ENCODE assay signal across 11 cellular contexts in the genomic region with DNA sequence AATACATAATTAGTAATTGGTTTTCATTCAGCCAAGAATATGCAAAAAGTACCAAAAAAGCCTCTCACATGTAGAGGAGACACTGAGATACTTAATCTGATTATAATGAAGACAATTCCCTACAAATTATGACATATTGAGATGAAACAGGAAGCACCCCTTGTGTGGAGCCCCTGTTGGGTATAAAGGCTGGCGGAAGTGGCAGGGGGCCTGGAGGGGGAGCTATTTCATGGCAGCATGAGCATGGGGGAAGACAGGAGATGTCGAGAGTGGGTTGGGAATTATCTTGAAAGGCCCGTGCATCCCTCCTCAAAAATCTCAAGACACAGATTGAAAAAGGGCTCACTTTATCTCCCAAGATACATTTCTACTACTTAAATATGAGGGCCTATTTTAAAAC.
DNase-seq lines count a peak whose midpoint lies in the region; ATAC-seq and TF ChIP-seq lines count a peak whose summit lies in the region.
"Had no signal": no experiment of that assay in that cellular context is flagged by ENCODE, and none has a peak within 500 bp of the region (broad histone marks: within the 10 kb centered on the region; RNA-seq: fewer than 3 reads in every experiment).

No MANE protein-coding gene starts in this region.

- H4K8ac ChIP-seq in trophoblast cell (ENCODE audit: low read depth, low read length), result peak overlapping the region; percentile 1

- H3K9me2 ChIP-seq in SK-N-SH (no peaks in the 10 kb centered on the region), OCI-LY1 (ENCODE audit: low read depth, low read length) (no peaks in the 10 kb centered on the region)

- no peaks in the 10 kb centered on the region for H3K36me3 Mint-ChIP-seq in chondrocyte (ENCODE audit: low read depth)

- CTCF ChIA-PET in SK-N-SH (lab: Yijun Ruan, JAX), result no interaction called here
- CTCF ChIA-PET in HEK293T (lab: Yijun Ruan, JAX), result interaction anchor here (1.1 to 1.9 kb wide), 4 partner anchors 9 to 13 kb away, joined by 4 to 7 read pairs (median 4); no protein-coding TSS in a partner anchor

- no peak for TF ChIP-seq EP300 in SK-N-SH (IDR thresholded peaks at IDR 0.05; ENCODE audit: borderline replicate concordance in 1 of 2, low read depth in 1 of 2, low read length in 1 of 2)

- H3K4me1 ChIP-seq in SK-N-SH (ENCODE audit: control insufficient read depth in 1 of 2, insufficient read depth in 2 of 2, low read depth in 1 of 2, low read length in 1 of 2) (peaks cover 36 to 57% of the 10 kb centered on the region in 2 experiments), OCI-LY1 (ENCODE audit: insufficient read depth, low read length, severe bottlenecking) (peaks cover 33% of the 10 kb centered on the region), trophoblast cell (ENCODE audit: control insufficient read depth in 1 of 2, insufficient read depth in 2 of 2, low read length in 2 of 2) (peaks cover 21 to 40% of the 10 kb centered on the region in 2 experiments)

- intact Hi-C loops in left colon (cut with DNase I, micrococcal nuclease), result no loop called here

- H3K4me3 Mint-ChIP-seq in chondrocyte (ENCODE audit: unreplicated experiment), result no peak overlapping the region

- H3K79me2 ChIP-seq in SK-N-SH (ENCODE audit: insufficient read depth) (peaks cover 62% of the 10 kb centered on the region; the same call in 1 of the 2 replicates), OCI-LY1 (ENCODE audit: insufficient read depth, low read length) (no peaks in the 10 kb centered on the region), trophoblast cell (ENCODE audit: control insufficient read depth, insufficient read depth, low read length, poor library complexity) (peaks cover 10% of the 10 kb centered on the region)

- TF ChIP-seq CTCF in SK-N-SH (IDR thresholded peaks at IDR 0.05), result peak; percentile 40; the same call in 1 of the 2 replicates
- peak; percentile 28; the same call in 1 of the 2 replicates for TF ChIP-seq CTCF in OCI-LY1 (IDR thresholded peaks at IDR 0.05; ENCODE audit: low read length)
- no peak for TF ChIP-seq CTCF in chondrocyte (IDR thresholded peaks at IDR 0.05)

- H3K9ac ChIP-seq in SK-N-SH (no peak overlapping the region; the same call in 1 of the 2 replicates), OCI-LY1 (ENCODE audit: low read length) (no peak overlapping the region), trophoblast cell (ENCODE audit: low read length) (no peak overlapping the region)

- peaks cover 18% of the 10 kb centered on the region for H3K79me1 ChIP-seq in trophoblast cell (ENCODE audit: low read length)

- no peak overlapping the region for H4K12ac ChIP-seq in trophoblast cell (ENCODE audit: low read depth, low read length)

- no peak overlapping the region; a peak in 1 of 4 replicates for H3K4me3 ChIP-seq in SK-N-SH (ENCODE audit: low read depth in 2 of 2, low read length in 1 of 2)
- H3K4me3 ChIP-seq in OCI-LY1 (ENCODE audit: low read depth, low read length, poor library complexity, severe bottlenecking), result no peak overlapping the region
- H3K4me3 ChIP-seq in trophoblast cell (ENCODE audit: low read depth, low read length), result no peak overlapping the region

- no peak overlapping the region for H3K18ac ChIP-seq in trophoblast cell (ENCODE audit: low read length)

- H2BK5ac ChIP-seq in trophoblast cell (ENCODE audit: low read depth, low read length, poor library complexity), result peak overlapping the region; percentile 31

- no peak overlapping the region for H3K4ac ChIP-seq in trophoblast cell (ENCODE audit: low read depth, low read length)

- H3K23ac ChIP-seq in trophoblast cell (ENCODE audit: low read length), result no peak overlapping the region

- H3K27me3 ChIP-seq in SK-N-SH (ENCODE audit: insufficient read depth), result no peaks in the 10 kb centered on the region
- H3K27me3 ChIP-seq in OCI-LY1 (ENCODE audit: insufficient read depth, low read length), result no peaks in the 10 kb centered on the region
- no peaks in the 10 kb centered on the region for H3K27me3 ChIP-seq in trophoblast cell (ENCODE audit: insufficient read depth, low read length)

- H3K9me3 ChIP-seq in SK-N-SH (no peaks in the 10 kb centered on the region), OCI-LY1 (ENCODE audit: low read length) (no peaks in the 10 kb centered on the region), trophoblast cell (ENCODE audit: insufficient read depth, low read depth, low read length) (no peaks in the 10 kb centered on the region)

- no peaks in the 10 kb centered on the region for H3K27me3 Mint-ChIP-seq in chondrocyte (ENCODE audit: low read depth)

- H3F3A ChIP-seq in SK-N-SH (replicated peaks; ENCODE audit: insufficient read depth) (peaks cover 45% of the 10 kb centered on the region), OCI-LY1 (ENCODE audit: insufficient read depth, low read length) (no peaks in the 10 kb centered on the region)

- no peak for TF ChIP-seq RAD21 in SK-N-SH (IDR thresholded peaks at IDR 0.05; ENCODE audit: low read length)

- H3K4me2 ChIP-seq in SK-N-SH (peak overlapping the region; percentile 53; the same call in 1 of the 2 replicates), OCI-LY1 (ENCODE audit: low read length) (no peak overlapping the region), trophoblast cell (ENCODE audit: low read length) (no peak overlapping the region)

- H2BK12ac ChIP-seq in trophoblast cell (ENCODE audit: low read length), result peak overlapping the region; percentile 27

- peak overlapping the region; percentile 55 for H4K91ac ChIP-seq in trophoblast cell (ENCODE audit: low read depth, low read length)

- POLR2A ChIA-PET in SK-N-SH (lab: Yijun Ruan, JAX), result no interaction called here
- POLR2A ChIA-PET in HEK293T (lab: Yijun Ruan, JAX), result no interaction called here

- 64% methylated on average over 3 of the region's 3 CpGs for WGBS in SK-N-SH (ENCODE audit: low lambda C conversion rate)
- no CpG with 5 or more reads among the region's 3 CpGs for WGBS in trophoblast cell (ENCODE audit: extremely low coverage, insufficient coverage, insufficient read length)

- H3K9me3 Mint-ChIP-seq in chondrocyte (ENCODE audit: low read depth), result no peaks in the 10 kb centered on the region

- H3K27ac Mint-ChIP-seq in chondrocyte (ENCODE audit: unreplicated experiment), result peak overlapping the region; percentile 5

- DNase-seq in SK-N-SH, result no peak
- no peak for DNase-seq in chondrocyte (ENCODE audit: low spot score)
- no peak for DNase-seq in trophoblast cell
- no peak for DNase-seq in HEK293T (ENCODE audit: extremely low spot score)
- DNase-seq in left colon, result no peak
- DNase-seq: activated CD4-positive, alpha-beta T cell treated with anti-CD3 and anti-CD28 coated beads for 48 hours; NCI-H1092 had no signal

- H2AFZ ChIP-seq in SK-N-SH (ENCODE audit: low read depth), result no peak overlapping the region
- H2AFZ ChIP-seq in OCI-LY1 (ENCODE audit: low read length), result no peak overlapping the region
- no peak overlapping the region for H2AFZ ChIP-seq in trophoblast cell (ENCODE audit: insufficient read depth, low read length, poor library complexity)

- H3K36me3 ChIP-seq in SK-N-SH (replicated peaks in 1 of 2; ENCODE audit: control insufficient read depth in 1 of 2, insufficient read depth in 2 of 2, low read length in 1 of 2) (no peaks in the 10 kb centered on the region), OCI-LY1 (ENCODE audit: insufficient read depth, low read length) (no peaks in the 10 kb centered on the region), trophoblast cell (ENCODE audit: control insufficient read depth in 1 of 2, insufficient read depth in 2 of 2, low read length in 2 of 2) (peaks cover 0 to 2% of the 10 kb centered on the region in 2 experiments)

- H3K27ac ChIP-seq in SK-N-SH (ENCODE audit: low read depth in 2 of 2, low read length in 1 of 2) (peak overlapping the region; percentile 71 to 89), OCI-LY1 (ENCODE audit: low read depth, low read length, poor library complexity, severe bottlenecking) (no peak overlapping the region), trophoblast cell (ENCODE audit: low read depth, low read length) (peak overlapping the region; percentile 87)
- H3K27ac ChIP-seq: 22Rv1 had no signal

- H4K20me1 ChIP-seq in SK-N-SH (ENCODE audit: insufficient read depth), result no peaks in the 10 kb centered on the region; the same call in 1 of the 2 replicates
- no peaks in the 10 kb centered on the region for H4K20me1 ChIP-seq in OCI-LY1 (ENCODE audit: insufficient read depth, low read length)

- H2BK120ac ChIP-seq in trophoblast cell (ENCODE audit: insufficient read depth, low read length, poor library complexity), result peak overlapping the region; percentile 61

- peaks cover 58% of the 10 kb centered on the region for H3K4me1 Mint-ChIP-seq in chondrocyte (ENCODE audit: low read depth)

- H3K14ac ChIP-seq in trophoblast cell (ENCODE audit: low read length), result no peak overlapping the region

- ATAC-seq in SK-N-SH treated with all-trans-retinoic acid at 6 μM for 48 hours (no peak), HG03280 (IDR thresholded peaks at IDR 0.05; ENCODE audit: unreplicated experiment) (no peak), left colon (no peak)

- H2AK5ac ChIP-seq in trophoblast cell (ENCODE audit: low read length), result no peak overlapping the region

TF ChIP-seq in SK-N-SH, 30 proteins besides CTCF, POLR2A, EP300 and RAD21:
- TF ChIP-seq RFX5 (IDR thresholded peaks at IDR 0.05; ENCODE audit: low read length) (no peak), RCOR1 (IDR thresholded peaks at IDR 0.05; ENCODE audit: low read length) (no peak)

TF ChIP-seq in SK-N-SH treated with all-trans-retinoic acid at 6 μM for 48 hours, 23 proteins besides CTCF, POLR2A, EP300 and RAD21 (continues in another document):
- TF ChIP-seq, protein P1, sequence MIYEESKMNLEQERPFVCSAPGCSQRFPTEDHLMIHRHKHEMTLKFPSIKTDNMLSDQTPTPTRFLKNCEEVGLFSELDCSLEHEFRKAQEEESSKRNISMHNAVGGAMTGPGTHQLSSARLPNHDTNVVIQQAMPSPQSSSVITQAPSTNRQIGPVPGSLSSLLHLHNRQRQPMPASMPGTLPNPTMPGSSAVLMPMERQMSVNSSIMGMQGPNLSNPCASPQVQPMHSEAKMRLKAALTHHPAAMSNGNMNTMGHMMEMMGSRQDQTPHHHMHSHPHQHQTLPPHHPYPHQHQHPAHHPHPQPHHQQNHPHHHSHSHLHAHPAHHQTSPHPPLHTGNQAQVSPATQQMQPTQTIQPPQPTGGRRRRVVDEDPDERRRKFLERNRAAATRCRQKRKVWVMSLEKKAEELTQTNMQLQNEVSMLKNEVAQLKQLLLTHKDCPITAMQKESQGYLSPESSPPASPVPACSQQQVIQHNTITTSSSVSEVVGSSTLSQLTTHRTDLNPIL (CRISPR knock-in tag; IDR thresholded peaks at IDR 0.05; ENCODE audit: low read depth), result no peak

TF ChIP-seq in HEK293T, 16 proteins besides CTCF, POLR2A, EP300 and RAD21 (continues in another document):
- TF ChIP-seq ZNF384 (IDR thresholded peaks at IDR 0.05), result no peak
- no peak for TF ChIP-seq BHLHE40 (IDR thresholded peaks at IDR 0.05; ENCODE audit: borderline replicate concordance)
- no peak for TF ChIP-seq L3MBTL2 (conservative IDR thresholded peaks at IDR 0.05)
- no peak for TF ChIP-seq CTBP1 (IDR thresholded peaks at IDR 0.05; ENCODE audit: borderline replicate concordance)
- TF ChIP-seq FOXM1 (IDR thresholded peaks at IDR 0.05; ENCODE audit: borderline replicate concordance), result no peak
- no peak for TF ChIP-seq HDGF (IDR thresholded peaks at IDR 0.05; ENCODE audit: borderline replicate concordance)
- TF ChIP-seq SUZ12 (IDR thresholded peaks at IDR 0.05), result no peak
- TF ChIP-seq FOXK2 (IDR thresholded peaks at IDR 0.05), result no peak
- no peak for TF ChIP-seq SP1 (IDR thresholded peaks at IDR 0.05)
- TF ChIP-seq FOXA1 (IDR thresholded peaks at IDR 0.05), result no peak
